Comparison of ENCODE assay signal across 9 cellular contexts in the genomic region with DNA sequence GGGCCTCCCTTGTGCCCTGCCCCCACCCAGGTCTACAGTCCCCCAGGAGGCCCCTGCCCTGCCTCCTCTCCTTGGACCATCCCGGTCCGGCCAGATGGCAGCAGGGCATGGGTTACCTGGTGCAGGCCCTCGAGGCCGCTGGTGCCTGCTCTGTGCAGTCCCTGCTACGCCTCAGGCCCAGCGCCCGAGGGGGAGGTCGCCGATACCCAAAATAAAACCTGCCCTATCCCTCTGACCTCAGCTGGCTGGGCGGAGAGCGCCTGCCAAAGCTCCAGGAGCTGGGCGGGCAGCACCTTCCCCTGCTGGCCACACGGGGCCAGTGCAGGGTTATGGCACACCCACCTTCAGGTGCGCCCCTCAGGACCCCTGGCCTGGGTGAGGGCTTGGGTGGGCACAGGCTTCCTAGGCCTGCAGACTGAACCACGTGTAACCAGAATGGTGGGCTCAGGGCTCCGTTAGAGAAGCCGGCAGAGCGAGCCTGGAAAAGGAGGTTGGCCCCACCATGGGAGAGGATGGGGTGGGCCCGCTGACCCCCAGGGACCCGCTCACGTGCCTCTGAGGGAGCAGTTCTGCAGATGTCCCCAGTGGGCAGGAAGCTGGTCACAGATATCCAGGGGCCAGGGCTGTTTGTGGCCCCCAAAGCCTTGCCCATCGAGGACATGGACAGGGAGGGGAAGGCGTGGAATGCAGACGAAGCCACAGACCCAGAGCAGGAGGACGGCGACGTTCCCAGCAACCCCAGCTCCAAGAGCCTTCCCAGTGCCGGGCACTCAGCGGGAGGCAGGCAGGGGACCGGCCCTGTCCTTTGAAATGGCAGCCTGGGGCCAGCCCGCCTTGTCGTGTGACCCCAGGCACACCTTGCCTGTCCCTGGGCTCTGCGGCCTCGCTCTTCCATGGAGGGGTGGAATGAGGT. TPM values are rescaled to one million over a fixed set of nuclear protein-coding genes. Genes with fewer than 3 reads are reported as not detected.
DNase-seq lines count a peak whose midpoint lies in the region; ATAC-seq and TF ChIP-seq lines count a peak whose summit lies in the region.
"Had no signal": no experiment of that assay in that cellular context is flagged by ENCODE, and none has a peak within 500 bp of the region (broad histone marks: within the 10 kb centered on the region; RNA-seq: fewer than 3 reads in every experiment).

No MANE protein-coding gene starts in this region.

- no TSS peak for BruUV-seq in Caco-2 (replicated peaks; lab: Mats Ljungman, UMichigan)

- H3K27me3 Mint-ChIP-seq in Caco-2 (ENCODE audit: insufficient read depth, unreplicated experiment) (no peaks in the 10 kb centered on the region), osteocyte (ENCODE audit: unreplicated experiment) (peaks cover 6% of the 10 kb centered on the region)

- H3K36me3 ChIP-seq in Caco-2 (ENCODE audit: control insufficient read depth, insufficient read depth, low read length) (no peaks in the 10 kb centered on the region), MM.1S (replicated peaks; ENCODE audit: insufficient read depth, low read length) (no peaks in the 10 kb centered on the region), HAP-1 (replicated peaks) (no peaks in the 10 kb centered on the region), thyroid gland (no peaks in the 10 kb centered on the region)

- H3K9ac ChIP-seq in MM.1S (ENCODE audit: low read length), result no peak overlapping the region

- H3K4me2 ChIP-seq in MM.1S (ENCODE audit: low read depth, low read length), result no peak overlapping the region

- intact Hi-C loops in Caco-2 (cut with micrococcal nuclease; ENCODE audit: unreplicated experiment) (loop anchor here (1.0 to 2.0 kb wide), 2 partner anchors 92 to 265 kb away; no protein-coding TSS in a partner anchor), thyroid gland (cut with DNase I) (no loop called here)

- H3K27ac Mint-ChIP-seq in Caco-2 (ENCODE audit: unreplicated experiment) (no peak overlapping the region), osteocyte (ENCODE audit: unreplicated experiment) (no peak overlapping the region)

- H3K9me3 ChIP-seq in Caco-2, result 0 out of 2 replicates have a peak, but pooled peaks cover 5% of the 10 kb centered on the region
- H3K9me3 ChIP-seq in MM.1S (replicated peaks; ENCODE audit: insufficient read depth, low read length), result no peaks in the 10 kb centered on the region
- no peaks in the 10 kb centered on the region for H3K9me3 ChIP-seq in HAP-1
- H3K9me3 ChIP-seq in thyroid gland, result no peaks in the 10 kb centered on the region

- H3F3A ChIP-seq in MM.1S (ENCODE audit: insufficient read depth, low read length), result no peaks in the 10 kb centered on the region

- H3K79me2 ChIP-seq in MM.1S (ENCODE audit: low read length), result no peaks in the 10 kb centered on the region

- POLR2A ChIA-PET in Caco-2 (lab: Charles Lee), result no interaction called here

- H3K27ac ChIP-seq in MM.1S (ENCODE audit: low read length), result no peak overlapping the region
- H3K27ac ChIP-seq in thyroid gland, result no peak overlapping the region

- H3K27me3 ChIP-seq in Caco-2 (replicated peaks; ENCODE audit: control insufficient read depth, insufficient read depth, low read length) (no peaks in the 10 kb centered on the region), MM.1S (replicated peaks; ENCODE audit: insufficient read depth, low read length) (peaks cover 64% of the 10 kb centered on the region), HAP-1 (ENCODE audit: low read depth) (no peaks in the 10 kb centered on the region), thyroid gland (no peaks in the 10 kb centered on the region)

- no peaks in the 10 kb centered on the region for H3K9me2 ChIP-seq in MM.1S (replicated peaks; ENCODE audit: insufficient read depth, low read length)

- in situ Hi-C loops in HAP-1 (cut with MboI; ENCODE audit: low sequenced_read_pairs), result loop anchor here (5.0 kb wide), 1 partner anchor 35 kb away; no protein-coding TSS in a partner anchor

- no peaks in the 10 kb centered on the region for H3K4me1 Mint-ChIP-seq in Caco-2 (ENCODE audit: low read depth, unreplicated experiment)
- H3K4me1 Mint-ChIP-seq in osteocyte (ENCODE audit: unreplicated experiment), result peaks cover 10% of the 10 kb centered on the region

- CTCF ChIA-PET in Caco-2 (lab: Charles Lee), result interaction anchor here (0.6 to 1.2 kb wide), 6 partner anchors 35 to 265 kb away, joined by 3 to 4 read pairs (median 3); no protein-coding TSS in a partner anchor

- TF ChIP-seq POLR2A in thyroid gland (IDR thresholded peaks at IDR 0.05), result no peak

- H3K36me3 Mint-ChIP-seq in Caco-2 (ENCODE audit: insufficient read depth, unreplicated experiment), result peaks cover 13% of the 10 kb centered on the region
- H3K36me3 Mint-ChIP-seq in osteocyte (ENCODE audit: unreplicated experiment), result no peaks in the 10 kb centered on the region

- no peaks in the 10 kb centered on the region for H3K4me1 ChIP-seq in Caco-2
- H3K4me1 ChIP-seq in MM.1S (ENCODE audit: low read length), result no peaks in the 10 kb centered on the region
- H3K4me1 ChIP-seq in HAP-1, result no peaks in the 10 kb centered on the region
- H3K4me1 ChIP-seq in thyroid gland, result no peaks in the 10 kb centered on the region

- H4K20me1 ChIP-seq in MM.1S (ENCODE audit: insufficient read depth, low read length), result no peaks in the 10 kb centered on the region; the same call in 1 of the 2 replicates

- WGBS in thyroid gland, 2 donors, result 76 to 77% methylated on average over 17 to 19 of the region's 34 CpGs

- peak; percentile 49 to 52 for TF ChIP-seq CTCF in Caco-2 (IDR thresholded peaks at IDR 0.05; ENCODE audit: insufficient read depth in 1 of 2, low read depth in 1 of 2, low read length in 1 of 2, severe bottlenecking in 1 of 2, unreplicated experiment in 1 of 2)
- peak; percentile 46 for TF ChIP-seq CTCF in MM.1S (IDR thresholded peaks at IDR 0.05; ENCODE audit: low read length)
- TF ChIP-seq CTCF in fibroblast of the aortic adventitia (IDR thresholded peaks at IDR 0.05; ENCODE audit: insufficient read depth, low read length), result peak; percentile 44
- peak; percentile 43 for TF ChIP-seq CTCF in osteocyte (IDR thresholded peaks at IDR 0.05)
- TF ChIP-seq CTCF in thyroid gland (IDR thresholded peaks at IDR 0.05), result no peak

- H3K9me3 Mint-ChIP-seq in Caco-2 (ENCODE audit: unreplicated experiment) (peaks cover 12% of the 10 kb centered on the region), osteocyte (ENCODE audit: unreplicated experiment) (no peaks in the 10 kb centered on the region)

- no peak overlapping the region for H3K4me3 ChIP-seq in Caco-2 (ENCODE audit: low read depth, low read length)
- no peak overlapping the region for H3K4me3 ChIP-seq in MM.1S (ENCODE audit: low read length)
- H3K4me3 ChIP-seq in fibroblast of the aortic adventitia (ENCODE audit: low read depth, low read length), result no peak overlapping the region
- no peak overlapping the region for H3K4me3 ChIP-seq in HAP-1
- H3K4me3 ChIP-seq in thyroid gland (replicated peaks in 1 of 3), result no peak overlapping the region
- H3K4me3 ChIP-seq: lung had no signal

- H3K4me3 Mint-ChIP-seq in Caco-2 (ENCODE audit: unreplicated experiment) (no peak overlapping the region), osteocyte (ENCODE audit: unreplicated experiment) (no peak overlapping the region)

- no peak overlapping the region for H2AFZ ChIP-seq in MM.1S (ENCODE audit: low read length)

- DNase-seq in Caco-2 (no peak), MM.1S (no peak), fibroblast of the aortic adventitia (ENCODE audit: low read depth) (no peak), osteocyte (ENCODE audit: extremely low spot score, unreplicated experiment) (no peak), HAP-1 (ENCODE audit: low spot score in 2 of 2) (no peak), SW480 (ENCODE audit: low spot score) (no peak), thyroid gland (no peak)

- ATAC-seq in GM18909 (IDR thresholded peaks at IDR 0.05; ENCODE audit: poor library complexity, unreplicated experiment), result no peak

RNA-seq across cellular contexts. Expression of a gene that starts 1.7 kb away (rescaled TPM):
- 0.88 and 2.8 TPM in 2 replicates for total RNA-seq in Caco-2 (2022)
- total RNA-seq in fibroblast of the aortic adventitia (ENCODE audit: low replicate concordance), result 0.81 and 6.5 TPM in 2 replicates
- total RNA-seq in osteocyte, result 2.6 and 4.4 TPM in 2 replicates
- total RNA-seq in thyroid gland, result 1 to 10 TPM in 3 of 4 donors, not detected in 1; 1.7 to 4.1 (median 2.6) TPM

RNA-seq across cellular contexts. Expression of a gene that starts 26.1 kb away (rescaled TPM):
- total RNA-seq in Caco-2 (2022) (not detected in 2 replicates), fibroblast of the aortic adventitia (ENCODE audit: low replicate concordance) (not detected in 2 replicates), osteocyte (not detected in 2 replicates), thyroid gland (not detected)
- total RNA-seq: lung had no signal

RNA-seq across cellular contexts. Expression of a gene that starts 29.4 kb away (rescaled TPM):
- total RNA-seq in Caco-2 (2022) (7.8 and 15.0 TPM in 2 replicates), fibroblast of the aortic adventitia (ENCODE audit: low replicate concordance) (55.2 and 84.3 TPM in 2 replicates), osteocyte (28.0 and 29.2 TPM in 2 replicates), thyroid gland (100 to 1,000 TPM in 3 of 4 donors, 10 to 100 TPM in 1; 86.9 to 241 (median 159) TPM)

Comparison
In these comparisons a context has a peak if more than half of its experiments do, and no peak if none do; other contexts are left out.
1. CTCF ChIP-seq: peak in Caco-2 (2 of 2), MM.1S (single experiment), fibroblast of the aortic adventitia (single experiment) and osteocyte (single experiment); none in thyroid gland (0 of 6).